Comparison of ENCODE assay signal across 19 cellular contexts in the genomic region with DNA sequence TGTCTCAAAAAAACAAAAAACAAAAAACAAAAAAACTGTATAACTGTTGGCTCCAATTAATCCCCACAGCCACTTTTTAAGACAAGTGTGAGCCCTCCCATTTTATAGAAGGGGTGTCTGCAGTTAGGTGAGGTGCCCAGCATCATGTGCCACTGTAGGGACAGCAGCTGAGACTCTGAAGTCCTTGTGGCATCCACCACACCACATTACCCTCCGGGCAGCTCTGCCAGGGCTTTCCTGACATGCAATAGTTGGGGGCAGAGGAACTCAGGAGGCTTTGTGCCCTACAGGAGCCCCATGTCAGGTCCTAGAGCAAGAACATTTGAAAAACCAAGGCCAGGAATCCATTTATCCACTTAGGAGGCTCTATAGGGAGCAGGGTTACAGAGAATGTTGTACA. TPM values are rescaled to one million over a fixed set of nuclear protein-coding genes. Genes with fewer than 3 reads are reported as not detected.
DNase-seq lines count a peak whose midpoint lies in the region; ATAC-seq and TF ChIP-seq lines count a peak whose summit lies in the region.
"Had no signal": no experiment of that assay in that cellular context is flagged by ENCODE, and none has a peak within 500 bp of the region (broad histone marks: within the 10 kb centered on the region; RNA-seq: fewer than 3 reads in every experiment).

No MANE protein-coding gene starts in this region.

- no peaks in the 10 kb centered on the region for H3K9me2 ChIP-seq in GM23248 (ENCODE audit: insufficient read depth)

- no peaks in the 10 kb centered on the region for H3K27me3 ChIP-seq in GM23248 (replicated peaks; ENCODE audit: insufficient read depth)
- H3K27me3 ChIP-seq: BE2C, right lobe of liver had no signal

- DNase-seq in GM12865 (ENCODE audit: low read depth) (no peak), memory B cell (ENCODE audit: low spot score in 2 of 2) (no peak), sciatic nerve (ENCODE audit: low spot score) (no peak), ureter (ENCODE audit: low spot score) (no peak), GM23248 (no peak), progenitor cell of endocrine pancreas (ENCODE audit: low spot score, unreplicated experiment) (no peak)
- DNase-seq in activated T-helper 1 cell treated with anti-CD3 and anti-CD28 coated beads, Interleukin-12 subunit alpha, Interleukin-12 subunit beta, Interleukin-2, Interleukin-4 antibody, amounts not matched to agents 30 ng/mL and 10 ng/mL and 1 ng/mL, durations not matched to agents 14 hours and 24 hours and 36 hours (ENCODE audit: low spot score) = no peak
- no peak for DNase-seq in stimulated activated naive B cell treated with anti-CD40 and anti-IgM and Interleukin-4, amounts not matched to agents 10 μg/mL and 1 μg/mL and 100 μg/mL, for 72 hours
- DNase-seq: activated CD8-positive, alpha-beta memory T cell treated with anti-CD3 and anti-CD28 coated beads, Interleukin-2, amount 10 ng/mL, durations not matched to agents 7 days and 5 days; activated naive CD4-positive, alpha-beta T cell treated with anti-CD3 and anti-CD28 coated beads for 36 hours; BE2C; head of caudate nucleus; NCI-H1048; right lobe of liver; stimulated activated naive CD8-positive, alpha-beta T cell treated with anti-CD3 and anti-CD28 coated beads, Interleukin-15, amount 100 ng/mL, for 72 hours; SW 1271 had no signal

- no peak overlapping the region for H2AFZ ChIP-seq in GM23248
- H2AFZ ChIP-seq: GM23338 had no signal

- H4K20me1 ChIP-seq in GM23248 (ENCODE audit: insufficient read depth) = no peaks in the 10 kb centered on the region

- peaks cover 19% of the 10 kb centered on the region for H3F3A ChIP-seq in GM23248 (ENCODE audit: insufficient read depth)

- no peak overlapping the region for H3K9ac ChIP-seq in GM23248

- H3K4me3 ChIP-seq in GM12865 (ENCODE audit: low read depth, low read length) (peak overlapping the region; percentile 10), GM23248 (no peak overlapping the region)
- H3K4me3 ChIP-seq: GM23338, right lobe of liver had no signal

- H3K79me2 ChIP-seq in GM23248 (ENCODE audit: insufficient read depth) = peaks cover 51% of the 10 kb centered on the region

- no peak for ATAC-seq in memory B cell (ENCODE audit: low read depth)
- ATAC-seq in stimulated activated naive B cell treated with anti-CD40 and anti-IgM and Interleukin-4, amounts not matched to agents 10 μg/mL and 1 μg/mL and 100 μg/mL, for 72 hours (replicated peaks) = no peak
- no peak for ATAC-seq in sciatic nerve
- ATAC-seq: activated CD8-positive, alpha-beta memory T cell treated with anti-CD3 and anti-CD28 coated beads, Interleukin-2, amount 10 ng/mL, durations not matched to agents 7 days and 5 days; GM23338; right lobe of liver; stimulated activated naive CD8-positive, alpha-beta T cell treated with anti-CD3 and anti-CD28 coated beads, Interleukin-15, amount 100 ng/mL, for 72 hours had no signal

- H3K4me2 ChIP-seq in GM23248 (ENCODE audit: unreplicated experiment) = no peak overlapping the region
- H3K4me2 ChIP-seq: GM23338 had no signal

- H3K27ac Mint-ChIP-seq in activated T-helper 1 cell treated with anti-CD3 and anti-CD28 coated beads, Interleukin-12 subunit alpha, Interleukin-12 subunit beta, Interleukin-2, Interleukin-4 antibody, amounts not matched to agents 30 ng/mL and 10 ng/mL and 1 ng/mL, durations not matched to agents 14 hours and 24 hours and 36 hours = no peak overlapping the region
- no peak overlapping the region for H3K27ac Mint-ChIP-seq in memory B cell
- H3K27ac Mint-ChIP-seq in stimulated activated naive B cell treated with anti-CD40 and anti-IgM and Interleukin-4, amounts not matched to agents 10 μg/mL and 1 μg/mL and 100 μg/mL, for 72 hours = no peak overlapping the region
- H3K27ac Mint-ChIP-seq in progenitor cell of endocrine pancreas = no peak overlapping the region
- H3K27ac Mint-ChIP-seq: activated CD8-positive, alpha-beta memory T cell treated with anti-CD3 and anti-CD28 coated beads, Interleukin-2, amount 10 ng/mL, durations not matched to agents 7 days and 5 days; activated naive CD4-positive, alpha-beta T cell treated with anti-CD3 and anti-CD28 coated beads for 36 hours; GM23338; stimulated activated naive CD8-positive, alpha-beta T cell treated with anti-CD3 and anti-CD28 coated beads, Interleukin-15, amount 100 ng/mL, for 72 hours had no signal

- no peaks in the 10 kb centered on the region for H3K36me3 ChIP-seq in GM23248 (ENCODE audit: low read depth)
- H3K36me3 ChIP-seq: BE2C, right lobe of liver had no signal

- peaks cover 31% of the 10 kb centered on the region for H3K4me1 ChIP-seq in GM23248 (ENCODE audit: insufficient read depth)
- H3K4me1 ChIP-seq: BE2C had no signal

- intact Hi-C loops in activated T-helper 1 cell treated with anti-CD3 and anti-CD28 coated beads, Interleukin-12 subunit alpha, Interleukin-12 subunit beta, Interleukin-2, Interleukin-4 antibody, amounts not matched to agents 30 ng/mL and 10 ng/mL and 1 ng/mL, durations not matched to agents 14 hours and 24 hours and 36 hours (cut with micrococcal nuclease) = no loop called here
- intact Hi-C loops in sciatic nerve (cut with DNase I) = loop anchor here (10.0 kb wide), 1 partner anchor 65 kb away; no protein-coding TSS in a partner anchor

- no peaks in the 10 kb centered on the region for H3K9me3 ChIP-seq in GM23248 (ENCODE audit: low read depth)
- H3K9me3 ChIP-seq: BE2C, right lobe of liver had no signal

- no peaks in the 10 kb centered on the region for H3K27me3 Mint-ChIP-seq in activated T-helper 1 cell treated with anti-CD3 and anti-CD28 coated beads, Interleukin-12 subunit alpha, Interleukin-12 subunit beta, Interleukin-2, Interleukin-4 antibody, amounts not matched to agents 30 ng/mL and 10 ng/mL and 1 ng/mL, durations not matched to agents 14 hours and 24 hours and 36 hours (ENCODE audit: insufficient read depth)
- H3K27me3 Mint-ChIP-seq in memory B cell = no peaks in the 10 kb centered on the region
- no peaks in the 10 kb centered on the region for H3K27me3 Mint-ChIP-seq in stimulated activated naive B cell treated with anti-CD40 and anti-IgM and Interleukin-4, amounts not matched to agents 10 μg/mL and 1 μg/mL and 100 μg/mL, for 72 hours
- no peaks in the 10 kb centered on the region for H3K27me3 Mint-ChIP-seq in progenitor cell of endocrine pancreas
- H3K27me3 Mint-ChIP-seq: activated CD8-positive, alpha-beta memory T cell treated with anti-CD3 and anti-CD28 coated beads, Interleukin-2, amount 10 ng/mL, durations not matched to agents 7 days and 5 days; central memory CD8-positive, alpha-beta T cell; stimulated activated naive CD8-positive, alpha-beta T cell treated with anti-CD3 and anti-CD28 coated beads, Interleukin-15, amount 100 ng/mL, for 72 hours had no signal

- no peaks in the 10 kb centered on the region for H3K9me3 Mint-ChIP-seq in activated T-helper 1 cell treated with anti-CD3 and anti-CD28 coated beads, Interleukin-12 subunit alpha, Interleukin-12 subunit beta, Interleukin-2, Interleukin-4 antibody, amounts not matched to agents 30 ng/mL and 10 ng/mL and 1 ng/mL, durations not matched to agents 14 hours and 24 hours and 36 hours
- H3K9me3 Mint-ChIP-seq in memory B cell = no peaks in the 10 kb centered on the region
- H3K9me3 Mint-ChIP-seq in stimulated activated naive B cell treated with anti-CD40 and anti-IgM and Interleukin-4, amounts not matched to agents 10 μg/mL and 1 μg/mL and 100 μg/mL, for 72 hours = no peaks in the 10 kb centered on the region
- no peaks in the 10 kb centered on the region for H3K9me3 Mint-ChIP-seq in progenitor cell of endocrine pancreas (ENCODE audit: low read depth)
- H3K9me3 Mint-ChIP-seq: activated naive CD4-positive, alpha-beta T cell treated with anti-CD3 and anti-CD28 coated beads for 36 hours; central memory CD8-positive, alpha-beta T cell; GM23338; stimulated activated naive CD8-positive, alpha-beta T cell treated with anti-CD3 and anti-CD28 coated beads, Interleukin-15, amount 100 ng/mL, for 72 hours had no signal

- TF ChIP-seq CTCF in GM12865 (IDR thresholded peaks at IDR 0.05; ENCODE audit: insufficient read depth, low read depth, low read length, missing control alignments) (no peak), progenitor cell of endocrine pancreas (IDR thresholded peaks at IDR 0.05; ENCODE audit: unreplicated experiment) (no peak)

- no peak overlapping the region for H3K27ac ChIP-seq in GM23248
- H3K27ac ChIP-seq: VCaP had no signal

- H3K36me3 Mint-ChIP-seq in activated T-helper 1 cell treated with anti-CD3 and anti-CD28 coated beads, Interleukin-12 subunit alpha, Interleukin-12 subunit beta, Interleukin-2, Interleukin-4 antibody, amounts not matched to agents 30 ng/mL and 10 ng/mL and 1 ng/mL, durations not matched to agents 14 hours and 24 hours and 36 hours (ENCODE audit: low read depth) = peaks cover 2% of the 10 kb centered on the region
- peaks cover 10% of the 10 kb centered on the region for H3K36me3 Mint-ChIP-seq in memory B cell
- H3K36me3 Mint-ChIP-seq in stimulated activated naive B cell treated with anti-CD40 and anti-IgM and Interleukin-4, amounts not matched to agents 10 μg/mL and 1 μg/mL and 100 μg/mL, for 72 hours = peaks cover 24 to 42% of the 10 kb centered on the region in 2 donors
- H3K36me3 Mint-ChIP-seq in progenitor cell of endocrine pancreas (ENCODE audit: insufficient read depth) = peaks cover 1% of the 10 kb centered on the region
- H3K36me3 Mint-ChIP-seq: activated CD8-positive, alpha-beta memory T cell treated with anti-CD3 and anti-CD28 coated beads, Interleukin-2, amount 10 ng/mL, durations not matched to agents 7 days and 5 days had no signal

- in situ Hi-C loops in GM23248 (cut with MboI) = loop anchor here (10.0 to 25.0 kb wide), 2 partner anchors 205 to 387 kb away; a partner anchor contains a TSS

- H3K4me3 Mint-ChIP-seq in activated T-helper 1 cell treated with anti-CD3 and anti-CD28 coated beads, Interleukin-12 subunit alpha, Interleukin-12 subunit beta, Interleukin-2, Interleukin-4 antibody, amounts not matched to agents 30 ng/mL and 10 ng/mL and 1 ng/mL, durations not matched to agents 14 hours and 24 hours and 36 hours = peak overlapping the region; percentile 25
- peak overlapping the region; percentile 84 for H3K4me3 Mint-ChIP-seq in memory B cell
- H3K4me3 Mint-ChIP-seq in stimulated activated naive B cell treated with anti-CD40 and anti-IgM and Interleukin-4, amounts not matched to agents 10 μg/mL and 1 μg/mL and 100 μg/mL, for 72 hours = peak overlapping the region; percentile 74 to 75
- H3K4me3 Mint-ChIP-seq in progenitor cell of endocrine pancreas (ENCODE audit: low read depth) = no peak overlapping the region
- H3K4me3 Mint-ChIP-seq: activated CD8-positive, alpha-beta memory T cell treated with anti-CD3 and anti-CD28 coated beads, Interleukin-2, amount 10 ng/mL, durations not matched to agents 7 days and 5 days; central memory CD8-positive, alpha-beta T cell; GM23338 had no signal

- WGBS in GM23248 (ENCODE audit: low coverage in 1 of 2, low lambda C conversion rate in 2 of 2, missing lambda C conversion rate in 2 of 2), 2 experiments = 47 to 58% methylated on average over 1 of the region's 1 CpG

- H3K4me1 Mint-ChIP-seq in activated T-helper 1 cell treated with anti-CD3 and anti-CD28 coated beads, Interleukin-12 subunit alpha, Interleukin-12 subunit beta, Interleukin-2, Interleukin-4 antibody, amounts not matched to agents 30 ng/mL and 10 ng/mL and 1 ng/mL, durations not matched to agents 14 hours and 24 hours and 36 hours (ENCODE audit: low read depth) = peaks cover 23% of the 10 kb centered on the region
- H3K4me1 Mint-ChIP-seq in memory B cell = peaks cover 42% of the 10 kb centered on the region
- peaks cover 0 to 57% of the 10 kb centered on the region in 2 donors for H3K4me1 Mint-ChIP-seq in stimulated activated naive B cell treated with anti-CD40 and anti-IgM and Interleukin-4, amounts not matched to agents 10 μg/mL and 1 μg/mL and 100 μg/mL, for 72 hours
- H3K4me1 Mint-ChIP-seq in progenitor cell of endocrine pancreas (ENCODE audit: low read depth) = no peaks in the 10 kb centered on the region

RNA-seq across cellular contexts. Expression of a gene that starts 17.3 kb away (rescaled TPM):
- 1.3 and 2.4 TPM in 2 replicates for total RNA-seq in activated T-helper 1 cell treated with anti-CD3 and anti-CD28 coated beads, Interleukin-12 subunit alpha, Interleukin-12 subunit beta, Interleukin-2, Interleukin-4 antibody, amounts not matched to agents 30 ng/mL and 10 ng/mL and 1 ng/mL, durations not matched to agents 14 hours and 24 hours and 36 hours
- total RNA-seq in sciatic nerve = 38.2 TPM
- 95.0 TPM for total RNA-seq in ureter
- 56.1 and 83.7 TPM in 2 replicates for total RNA-seq in GM23248 (2014; rRNA removed; shearing (Covaris generic))
- polyA plus RNA-seq in GM23248 (2016; fragmentation: Nextera tagmentation; extraction: Ambion mirVana) = 44.0 and 46.0 TPM in 2 replicates
- 34.4 and 36.5 TPM in 2 replicates for total RNA-seq in progenitor cell of endocrine pancreas

RNA-seq across cellular contexts. Expression of a gene that starts 51.8 kb away (rescaled TPM):
- 45.1 and 45.5 TPM in 2 replicates for total RNA-seq in activated T-helper 1 cell treated with anti-CD3 and anti-CD28 coated beads, Interleukin-12 subunit alpha, Interleukin-12 subunit beta, Interleukin-2, Interleukin-4 antibody, amounts not matched to agents 30 ng/mL and 10 ng/mL and 1 ng/mL, durations not matched to agents 14 hours and 24 hours and 36 hours
- total RNA-seq in sciatic nerve = 7.7 TPM
- 3.6 TPM for total RNA-seq in ureter
- 7.0 and 8.6 TPM in 2 replicates for total RNA-seq in GM23248 (2014; rRNA removed; shearing (Covaris generic))
- polyA plus RNA-seq in GM23248 (2016; fragmentation: Nextera tagmentation; extraction: Ambion mirVana) = 17.5 and 19.3 TPM in 2 replicates
- total RNA-seq in progenitor cell of endocrine pancreas = 10.7 and 11.4 TPM in 2 replicates

Comparison
In these comparisons a context has a peak if more than half of its experiments do, and no peak if none do; other contexts are left out.
1. RNA of a gene that starts 17.3 kb away (total RNA-seq): 95.0 TPM in ureter (single experiment), 56.1 to 83.7 TPM in GM23248, 38.2 TPM in sciatic nerve (single experiment) and 34.4 to 36.5 TPM in progenitor cell of endocrine pancreas; 1.3 to 2.4 TPM in activated T-helper 1 cell treated with anti-CD3 and anti-CD28 coated beads, Interleukin-12 subunit alpha, Interleukin-12 subunit beta, Interleukin-2, Interleukin-4 antibody, amounts not matched to agents 30 ng/mL and 10 ng/mL and 1 ng/mL, durations not matched to agents 14 hours and 24 hours and 36 hours; every median in the first group is over 10 times any median in the second.